In the genomic region with DNA sequence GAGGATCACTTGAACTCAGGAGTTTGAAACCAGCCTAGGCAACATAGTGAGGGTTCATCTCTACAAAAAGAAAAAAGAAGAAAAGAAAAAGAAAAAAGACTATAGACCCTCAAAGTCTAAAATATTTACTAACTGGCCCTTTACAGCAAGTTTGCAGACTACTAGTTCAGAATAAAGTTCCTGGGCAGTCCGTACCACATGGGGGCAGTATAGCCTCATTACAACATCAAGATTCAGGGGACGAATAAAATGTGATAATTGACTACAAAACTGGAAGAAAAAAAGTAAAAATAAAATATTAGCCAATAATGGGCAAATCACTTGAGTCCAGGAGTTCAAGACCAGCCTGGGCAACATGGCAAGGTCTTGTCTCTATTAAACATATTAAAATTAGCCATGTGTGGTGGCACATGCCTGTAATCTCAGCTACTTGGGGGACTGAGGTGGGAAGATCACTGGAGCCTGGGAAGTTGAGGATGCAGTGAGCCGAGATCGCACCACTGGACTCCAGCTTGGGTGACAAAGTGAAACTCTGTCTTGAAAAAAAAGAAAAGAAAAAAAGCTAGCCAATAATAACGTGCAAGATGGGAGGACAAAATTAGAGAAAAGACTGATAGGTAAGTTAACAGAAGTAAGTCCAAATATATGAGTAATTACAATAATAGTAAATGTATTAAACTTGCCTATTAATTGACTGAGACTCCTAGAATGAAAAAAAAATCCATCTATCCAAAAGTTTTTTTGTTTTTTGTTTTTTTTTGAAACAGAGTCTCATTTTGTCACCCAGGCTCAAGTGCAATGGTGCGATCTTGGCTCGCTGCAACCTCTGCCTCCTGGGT, we compare ENCODE assay signal across 8 cellular contexts.
DNase-seq lines count a peak whose midpoint lies in the region; ATAC-seq and TF ChIP-seq lines count a peak whose summit lies in the region.

No MANE protein-coding gene starts in this region.

- intact Hi-C loops in prostate gland (cut with DNase I): no loop called here

- WGBS in prostate gland: 64% methylated on average over 7 of the region's 7 CpGs

- no peaks in the 10 kb centered on the region for H3K4me1 ChIP-seq in prostate gland (replicated peaks)

- TF ChIP-seq CTCF in GM10266 (IDR thresholded peaks at IDR 0.05; ENCODE audit: control insufficient read depth, insufficient read depth, low read depth, missing control alignments) (peak; percentile 57), VCaP (conservative IDR thresholded peaks at IDR 0.05) (peak; percentile 94), prostate gland (IDR thresholded peaks at IDR 0.05) (peak in 3 of 4 experiments; percentile 30 to 42 (median 41))

- H3K27ac ChIP-seq in VCaP: no peak overlapping the region
- H3K27ac ChIP-seq in prostate gland: no peak overlapping the region

- no peaks in the 10 kb centered on the region for H3K36me3 ChIP-seq in prostate gland

- no peaks in the 10 kb centered on the region for H3K27me3 ChIP-seq in prostate gland (replicated peaks; ENCODE audit: insufficient read depth)

- ATAC-seq in GM21381 (IDR thresholded peaks at IDR 0.05; ENCODE audit: unreplicated experiment): no peak
- no peak for ATAC-seq in HG03159 (IDR thresholded peaks at IDR 0.05; ENCODE audit: unreplicated experiment)
- no peak for ATAC-seq in GM18909 (IDR thresholded peaks at IDR 0.05; ENCODE audit: poor library complexity, unreplicated experiment)

- no peak for TF ChIP-seq POLR2A in prostate gland (IDR thresholded peaks at IDR 0.05)

- no peak overlapping the region for H3K4me3 ChIP-seq in prostate gland

- no peaks in the 10 kb centered on the region for H3K9me3 ChIP-seq in prostate gland

- no peak for DNase-seq in GM10266 (ENCODE audit: extremely low spot score)
- peak; percentile 7 for DNase-seq in NCI-H1436 treated with DMSO at 0.1 percent for 48 hours (lab: John Stamatoyannopoulos, UW)
- DNase-seq in effector CD8-positive, alpha-beta T cell (lab: John Stamatoyannopoulos, UW): peak; percentile 9
- DNase-seq in prostate gland (ENCODE audit: low spot score): peak; percentile 10

Comparison
In these comparisons a context has a peak if more than half of its experiments do, and no peak if none do; other contexts are left out.
1. CTCF ChIP-seq: peak in every context shown above with its lines; median percentile 94 in VCaP; 57 in GM10266; 41 in prostate gland.